In genomic region chr12:124097681-124098080, GRCh38 we compare ENCODE assay signal across 18 cellular contexts.
A peak's percentile ranks its signal among the peaks of the same experiment; 100 is the strongest.
DNase-seq lines count a peak whose midpoint lies in the region; ATAC-seq and TF ChIP-seq lines count a peak whose summit lies in the region.
"Had no signal": no experiment of that assay in that cellular context is flagged by ENCODE, and none has a peak within 500 bp of the region (broad histone marks: within the 10 kb centered on the region; RNA-seq: fewer than 3 reads in every experiment).

No MANE protein-coding gene starts in this region.

- H4K20me1 ChIP-seq in GM23248 (ENCODE audit: insufficient read depth), result no peaks in the 10 kb centered on the region

- in situ Hi-C loops in GM23248 (cut with MboI), result no loop called here

- no peak overlapping the region; the same call in 1 of the 2 replicates for H2AFZ ChIP-seq in GM23248

- intact Hi-C loops in heart right ventricle (cut with DNase I), result no loop called here

- H3K4me1 ChIP-seq in GM23248 (ENCODE audit: insufficient read depth), result no peaks in the 10 kb centered on the region
- H3K4me1 ChIP-seq in stomach smooth muscle (ENCODE audit: control insufficient read depth, insufficient read depth, low read length), result peaks cover 16% of the 10 kb centered on the region
- H3K4me1 ChIP-seq in heart right ventricle, result peaks cover 0 to 5% (median 0%) of the 10 kb centered on the region in 9 donors
- H3K4me1 ChIP-seq: upper lobe of left lung had no signal

- H3K9me3 ChIP-seq in GM23248 (ENCODE audit: low read depth), result no peaks in the 10 kb centered on the region
- no peaks in the 10 kb centered on the region for H3K9me3 ChIP-seq in stomach smooth muscle (ENCODE audit: control insufficient read depth in 2 of 2, low read length in 2 of 2)
- H3K9me3 ChIP-seq in heart right ventricle, result no peaks in the 10 kb centered on the region
- H3K9me3 ChIP-seq: upper lobe of left lung had no signal

- WGBS in GM23248 (ENCODE audit: low coverage in 1 of 2, low lambda C conversion rate in 2 of 2, missing lambda C conversion rate in 2 of 2), 2 experiments, result 4 to 7% methylated on average over 7 of the region's 7 CpGs
- WGBS in heart right ventricle, 2 donors, result 49 to 62% methylated on average over 7 of the region's 7 CpGs

- no peak overlapping the region for H3K4me2 ChIP-seq in GM23248 (ENCODE audit: unreplicated experiment)

- no peaks in the 10 kb centered on the region for H3K79me2 ChIP-seq in GM23248 (ENCODE audit: insufficient read depth)

- TF ChIP-seq CTCF in choroid plexus epithelial cell (conservative IDR thresholded peaks at IDR 0.05; ENCODE audit: low read depth, low read length) (no peak), heart right ventricle (IDR thresholded peaks at IDR 0.05) (no peak)

- DNase-seq in GM23248 (peak; percentile 8), choroid plexus epithelial cell (ENCODE audit: low read depth) (peak; percentile 10), medulla oblongata (ENCODE audit: extremely low spot score) (peak; percentile 48), heart right ventricle (no peak)
- DNase-seq: activated CD4-positive, alpha-beta T cell treated with anti-CD3 and anti-CD28 coated beads for 36 hours; activated naive CD8-positive, alpha-beta T cell treated with anti-CD3 and anti-CD28 coated beads, Interleukin-2, amount 10 ng/mL, durations not matched to agents 7 days and 5 days; AML-193; mesenchymal stem cell; naive thymus-derived CD8-positive, alpha-beta T cell; NCI-H526; stimulated activated CD4-positive, alpha-beta T cell treated with anti-CD3 and anti-CD28 coated beads, Interleukin-15, amount 100 ng/mL, for 24 hours; upper lobe of left lung had no signal

- H3K36me3 ChIP-seq in GM23248 (ENCODE audit: low read depth), result no peaks in the 10 kb centered on the region
- H3K36me3 ChIP-seq in stomach smooth muscle (ENCODE audit: control insufficient read depth in 2 of 2, insufficient read depth in 2 of 2, low read length in 2 of 2), result no peaks in the 10 kb centered on the region
- H3K36me3 ChIP-seq in heart right ventricle, result no peaks in the 10 kb centered on the region
- H3K36me3 ChIP-seq: upper lobe of left lung had no signal

- ATAC-seq in GM18868 (IDR thresholded peaks at IDR 0.05; ENCODE audit: unreplicated experiment) (no peak), GM18909 (IDR thresholded peaks at IDR 0.05; ENCODE audit: poor library complexity, unreplicated experiment) (no peak), esophagus mucosa (no peak), heart right ventricle (no peak)
- ATAC-seq: activated CD4-positive, alpha-beta T cell treated with anti-CD3 and anti-CD28 coated beads for 36 hours; K562; naive thymus-derived CD8-positive, alpha-beta T cell; stimulated activated memory B cell treated with anti-CD40 and anti-IgM and Interleukin-4, amounts not matched to agents 10 μg/mL and 1 μg/mL and 100 μg/mL, for 72 hours had no signal

- no peak overlapping the region for H3K27ac ChIP-seq in GM23248
- H3K27ac ChIP-seq in stomach smooth muscle (ENCODE audit: low read length), result peak overlapping the region; percentile 18
- no peak overlapping the region for H3K27ac ChIP-seq in heart right ventricle
- H3K27ac ChIP-seq: upper lobe of left lung had no signal

- no peaks in the 10 kb centered on the region for H3K9me2 ChIP-seq in GM23248 (ENCODE audit: insufficient read depth)

- H3K9ac ChIP-seq in GM23248 (no peak overlapping the region), stomach smooth muscle (ENCODE audit: low read length in 2 of 2) (peak overlapping the region; percentile 45 to 47)

- H3K27me3 ChIP-seq in GM23248 (replicated peaks; ENCODE audit: insufficient read depth) (peaks cover 23% of the 10 kb centered on the region; the same call in 1 of the 2 replicates), stomach smooth muscle (ENCODE audit: control insufficient read depth in 1 of 2, insufficient read depth in 2 of 2, low read length in 2 of 2) (no peaks in the 10 kb centered on the region), heart right ventricle (peaks cover 0 to 18% (median 0%) of the 10 kb centered on the region in 7 donors)
- H3K27me3 ChIP-seq: upper lobe of left lung had no signal

- no peak overlapping the region for H3K4me3 ChIP-seq in GM23248
- H3K4me3 ChIP-seq in choroid plexus epithelial cell (ENCODE audit: low read depth, low read length), result no peak overlapping the region
- H3K4me3 ChIP-seq in stomach smooth muscle (ENCODE audit: low read length in 2 of 2), result peak overlapping the region; percentile 52 to 65
- no peak overlapping the region for H3K4me3 ChIP-seq in heart right ventricle
- H3K4me3 ChIP-seq: K562, upper lobe of left lung had no signal

- no peaks in the 10 kb centered on the region for H3F3A ChIP-seq in GM23248 (ENCODE audit: insufficient read depth)

Comparison
In these comparisons a context has a peak if more than half of its experiments do, and no peak if none do; other contexts are left out.
1. DNase-seq: peak in GM23248 (single experiment), choroid plexus epithelial cell (single experiment) and medulla oblongata (single experiment); none in heart right ventricle (0 of 2).
2. H3K4me3 ChIP-seq: peak in stomach smooth muscle (2 of 2); none in GM23248 (single experiment), choroid plexus epithelial cell (single experiment) and heart right ventricle (0 of 10).